ENCODE assay signal across 17 cellular contexts in genomic region chr7:1362301-1362700, GRCh38.
DNase-seq lines count a peak whose midpoint lies in the region; ATAC-seq and TF ChIP-seq lines count a peak whose summit lies in the region.
"Had no signal": no experiment of that assay in that cellular context is flagged by ENCODE, and none has a peak within 500 bp of the region (broad histone marks: within the 10 kb centered on the region; RNA-seq: fewer than 3 reads in every experiment).

No MANE protein-coding gene starts in this region.

- H3K79me2 ChIP-seq in SK-N-SH (ENCODE audit: insufficient read depth): no peaks in the 10 kb centered on the region

- CTCF ChIA-PET in SK-N-SH (lab: Yijun Ruan, JAX): interaction anchor here (0.5 to 2.2 kb wide), 7 partner anchors 10 to 179 kb away, joined by 3 to 8 read pairs (median 5); no protein-coding TSS in a partner anchor

- DNase-seq in SK-N-SH: peak; percentile 73
- peak in 2 of 3 donors; percentile 20 to 45 for DNase-seq in right cardiac atrium
- DNase-seq in cardiac septum (ENCODE audit: low spot score): no peak
- DNase-seq in lower lobe of right lung: peak; percentile 30
- DNase-seq in stimulated activated naive CD8-positive, alpha-beta T cell treated with anti-CD3 and anti-CD28 coated beads, Interleukin-15, amount 100 ng/mL, for 72 hours: no peak
- DNase-seq in midbrain (lab: John Stamatoyannopoulos, UW): no peak
- DNase-seq: DND-41, GDM1, GOT3 had no signal

- TF ChIP-seq EP300 in SK-N-SH (IDR thresholded peaks at IDR 0.05; ENCODE audit: borderline replicate concordance in 1 of 2, low read depth in 1 of 2, low read length in 1 of 2): no peak

- H3K27me3 Mint-ChIP-seq in stimulated activated naive CD8-positive, alpha-beta T cell treated with anti-CD3 and anti-CD28 coated beads, Interleukin-15, amount 100 ng/mL, for 72 hours: peaks cover 36% of the 10 kb centered on the region

- no peak for TF ChIP-seq RAD21 in SK-N-SH (IDR thresholded peaks at IDR 0.05; ENCODE audit: low read length)

- no peak overlapping the region for H2AFZ ChIP-seq in SK-N-SH (ENCODE audit: low read depth)

- WGBS in SK-N-SH (ENCODE audit: low lambda C conversion rate): 8% methylated on average over 12 of the region's 12 CpGs
- WGBS in right cardiac atrium: 57% methylated on average over 12 of the region's 12 CpGs

- H3K4me3 ChIP-seq in SK-N-SH (ENCODE audit: low read depth in 2 of 2, low read length in 1 of 2) (no peak overlapping the region), right cardiac atrium (ENCODE audit: low read length) (no peak overlapping the region), lower lobe of right lung (no peak overlapping the region)
- H3K4me3 ChIP-seq: BLaER1 had no signal

- no peak overlapping the region for H3K27ac Mint-ChIP-seq in stimulated activated naive CD8-positive, alpha-beta T cell treated with anti-CD3 and anti-CD28 coated beads, Interleukin-15, amount 100 ng/mL, for 72 hours

- H3K4me1 ChIP-seq in SK-N-SH (ENCODE audit: control insufficient read depth in 1 of 2, insufficient read depth in 2 of 2, low read depth in 1 of 2, low read length in 1 of 2): no peaks in the 10 kb centered on the region
- no peaks in the 10 kb centered on the region for H3K4me1 ChIP-seq in right cardiac atrium (ENCODE audit: control insufficient read depth, insufficient read depth, low read length)
- no peaks in the 10 kb centered on the region for H3K4me1 ChIP-seq in lower lobe of right lung
- H3K4me1 ChIP-seq: Caco-2 had no signal

- H4K20me1 ChIP-seq in SK-N-SH (ENCODE audit: insufficient read depth): peaks cover 3% of the 10 kb centered on the region; the same call in 1 of the 2 replicates
- H4K20me1 ChIP-seq: BLaER1 had no signal

- peaks cover 92% of the 10 kb centered on the region for H3K27me3 ChIP-seq in SK-N-SH (ENCODE audit: insufficient read depth)
- H3K27me3 ChIP-seq in right cardiac atrium (ENCODE audit: control insufficient read depth, insufficient read depth): no peaks in the 10 kb centered on the region
- peaks cover 17% of the 10 kb centered on the region for H3K27me3 ChIP-seq in lower lobe of right lung (ENCODE audit: low read depth)
- H3K27me3 ChIP-seq: BLaER1 had no signal

- H3K9ac ChIP-seq in SK-N-SH: no peak overlapping the region
- H3K9ac ChIP-seq: BLaER1 had no signal

- H3K4me1 Mint-ChIP-seq in stimulated activated naive CD8-positive, alpha-beta T cell treated with anti-CD3 and anti-CD28 coated beads, Interleukin-15, amount 100 ng/mL, for 72 hours: no peaks in the 10 kb centered on the region
- H3K4me1 Mint-ChIP-seq: CD8-positive, alpha-beta memory T cell had no signal

- no peak overlapping the region for H3K4me2 ChIP-seq in SK-N-SH
- H3K4me2 ChIP-seq: BLaER1 had no signal

- H3K9me2 ChIP-seq in SK-N-SH: no peaks in the 10 kb centered on the region

- H3K36me3 ChIP-seq in SK-N-SH (replicated peaks in 1 of 2; ENCODE audit: control insufficient read depth in 1 of 2, insufficient read depth in 2 of 2, low read length in 1 of 2) (no peaks in the 10 kb centered on the region), lower lobe of right lung (no peaks in the 10 kb centered on the region)
- H3K36me3 ChIP-seq: BLaER1 had no signal

- TF ChIP-seq CTCF in SK-N-SH (IDR thresholded peaks at IDR 0.05): no peak
- TF ChIP-seq CTCF in lower lobe of right lung (IDR thresholded peaks at IDR 0.05): no peak

- intact Hi-C loops in right cardiac atrium (cut with DNase I) (no loop called here), cardiac septum (cut with DNase I) (no loop called here), lower lobe of right lung (cut with DNase I) (no loop called here)

- no peak overlapping the region for H3K27ac ChIP-seq in SK-N-SH (ENCODE audit: low read depth in 2 of 2, low read length in 1 of 2)
- H3K27ac ChIP-seq in right cardiac atrium (ENCODE audit: low read length): no peak overlapping the region
- no peak overlapping the region for H3K27ac ChIP-seq in lower lobe of right lung
- H3K27ac ChIP-seq: 22Rv1, BLaER1 had no signal

- peaks cover 2% of the 10 kb centered on the region for H3F3A ChIP-seq in SK-N-SH (replicated peaks; ENCODE audit: insufficient read depth)

- POLR2A ChIA-PET in SK-N-SH (lab: Yijun Ruan, JAX): no interaction called here

- H3K4me3 Mint-ChIP-seq in stimulated activated naive CD8-positive, alpha-beta T cell treated with anti-CD3 and anti-CD28 coated beads, Interleukin-15, amount 100 ng/mL, for 72 hours: no peak overlapping the region
- H3K4me3 Mint-ChIP-seq: CD8-positive, alpha-beta memory T cell had no signal

- H3K9me3 ChIP-seq in SK-N-SH (no peaks in the 10 kb centered on the region), right cardiac atrium (ENCODE audit: control insufficient read depth, low read length) (peaks cover 2% of the 10 kb centered on the region), lower lobe of right lung (no peaks in the 10 kb centered on the region)
- H3K9me3 ChIP-seq: Caco-2 had no signal

- no peak for ATAC-seq in SK-N-SH treated with all-trans-retinoic acid at 6 μM for 48 hours
- no peak for ATAC-seq in right cardiac atrium
- no peak for ATAC-seq in lower lobe of right lung
- no peak for ATAC-seq in HG03432 (IDR thresholded peaks at IDR 0.05; ENCODE audit: unreplicated experiment)
- no peak for ATAC-seq in stimulated activated naive CD8-positive, alpha-beta T cell treated with anti-CD3 and anti-CD28 coated beads, Interleukin-15, amount 100 ng/mL, for 72 hours
- ATAC-seq: HCT116, HepG2 had no signal

- peaks cover 0 to 10% of the 10 kb centered on the region in 2 donors for H3K9me3 Mint-ChIP-seq in stimulated activated naive CD8-positive, alpha-beta T cell treated with anti-CD3 and anti-CD28 coated beads, Interleukin-15, amount 100 ng/mL, for 72 hours

TF ChIP-seq in SK-N-SH, 30 proteins besides CTCF, POLR2A, EP300 and RAD21:
- TF ChIP-seq RXRA (IDR thresholded peaks at IDR 0.05; ENCODE audit: borderline replicate concordance, low read depth): no peak
- no peak for TF ChIP-seq USF1 (IDR thresholded peaks at IDR 0.05; ENCODE audit: borderline replicate concordance, low read depth)
- TF ChIP-seq TCF12 (IDR thresholded peaks at IDR 0.05): no peak
- TF ChIP-seq TEAD4 (IDR thresholded peaks at IDR 0.05; ENCODE audit: borderline replicate concordance, insufficient read depth): no peak
- no peak for TF ChIP-seq RFX5 (IDR thresholded peaks at IDR 0.05; ENCODE audit: low read length)
- TF ChIP-seq, protein P1, sequence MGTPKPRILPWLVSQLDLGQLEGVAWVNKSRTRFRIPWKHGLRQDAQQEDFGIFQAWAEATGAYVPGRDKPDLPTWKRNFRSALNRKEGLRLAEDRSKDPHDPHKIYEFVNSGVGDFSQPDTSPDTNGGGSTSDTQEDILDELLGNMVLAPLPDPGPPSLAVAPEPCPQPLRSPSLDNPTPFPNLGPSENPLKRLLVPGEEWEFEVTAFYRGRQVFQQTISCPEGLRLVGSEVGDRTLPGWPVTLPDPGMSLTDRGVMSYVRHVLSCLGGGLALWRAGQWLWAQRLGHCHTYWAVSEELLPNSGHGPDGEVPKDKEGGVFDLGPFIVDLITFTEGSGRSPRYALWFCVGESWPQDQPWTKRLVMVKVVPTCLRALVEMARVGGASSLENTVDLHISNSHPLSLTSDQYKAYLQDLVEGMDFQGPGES (IDR thresholded peaks at IDR 0.05; ENCODE audit: low read depth, low read length): no peak

TF ChIP-seq in SK-N-SH treated with all-trans-retinoic acid at 6 μM for 48 hours, 23 proteins besides CTCF, POLR2A, EP300 and RAD21 (continues in another document):
- TF ChIP-seq CREB5 (CRISPR knock-in tag; IDR thresholded peaks at IDR 0.05; ENCODE audit: low read depth) (no peak), ZNF565 (CRISPR knock-in tag; conservative IDR thresholded peaks at IDR 0.05; ENCODE audit: low read depth) (no peak), ZFP30 (CRISPR knock-in tag; IDR thresholded peaks at IDR 0.05) (no peak), SNAI2 (CRISPR knock-in tag; IDR thresholded peaks at IDR 0.05) (no peak), CSRNP3 (CRISPR knock-in tag; IDR thresholded peaks at IDR 0.05) (no peak), BACH2 (CRISPR knock-in tag; IDR thresholded peaks at IDR 0.05; ENCODE audit: borderline replicate concordance) (no peak), ZC3H10 (CRISPR knock-in tag; IDR thresholded peaks at IDR 0.05) (no peak), ARNTL (CRISPR knock-in tag; IDR thresholded peaks at IDR 0.05; ENCODE audit: borderline replicate concordance, low read depth) (no peak)

Comparison
In these comparisons a context has a peak if more than half of its experiments do, and no peak if none do; other contexts are left out.
1. DNase-seq: peak in SK-N-SH (single experiment), right cardiac atrium (2 of 3) and lower lobe of right lung (single experiment); none in cardiac septum (single experiment), stimulated activated naive CD8-positive, alpha-beta T cell treated with anti-CD3 and anti-CD28 coated beads, Interleukin-15, amount 100 ng/mL, for 72 hours (0 of 2) and midbrain (single experiment).